ENCODE assay signal across 14 cellular contexts in genomic region chr10:63286340-63286739, GRCh38.
DNase-seq lines count a peak whose midpoint lies in the region; ATAC-seq and TF ChIP-seq lines count a peak whose summit lies in the region.
"Had no signal": no experiment of that assay in that cellular context is flagged by ENCODE, and none has a peak within 500 bp of the region (broad histone marks: within the 10 kb centered on the region; RNA-seq: fewer than 3 reads in every experiment).

No MANE protein-coding gene starts in this region.

- in situ Hi-C loops in Caki2 (cut with HindIII; ENCODE audit: low pct_unique_long_range_greater_than_20kb, low sequenced_read_pairs) = no loop called here

- no peak overlapping the region for H3K4me3 ChIP-seq in adipocyte (ENCODE audit: low read length)
- no peak overlapping the region for H3K4me3 ChIP-seq in uterus
- H3K4me3 ChIP-seq in MG63 = no peak overlapping the region
- H3K4me3 ChIP-seq: tibial artery had no signal

- no peak for TF ChIP-seq POLR2A in uterus (IDR thresholded peaks at IDR 0.05)

- H3K9ac ChIP-seq in adipocyte (ENCODE audit: low read length) = no peak overlapping the region

- H3K4me1 ChIP-seq in adipocyte (ENCODE audit: control insufficient read depth, insufficient read depth, low read length) = no peaks in the 10 kb centered on the region
- H3K4me1 ChIP-seq in uterus = no peaks in the 10 kb centered on the region

- H3K27me3 ChIP-seq in adipocyte (replicated peaks; ENCODE audit: control insufficient read depth, insufficient read depth, low read length) (no peaks in the 10 kb centered on the region), uterus (no peaks in the 10 kb centered on the region), MG63 (no peaks in the 10 kb centered on the region)
- H3K27me3 ChIP-seq: tibial artery had no signal

- peak; percentile 56 for DNase-seq in Caki2 (ENCODE audit: low read depth)
- DNase-seq in adipocyte (ENCODE audit: low read depth) = peak; percentile 11
- DNase-seq in uterus = no peak
- DNase-seq in MG63 = no peak
- DNase-seq in medulla oblongata (ENCODE audit: extremely low spot score) = no peak
- no peak for DNase-seq in amygdala (lab: John Stamatoyannopoulos, UW)
- DNase-seq: activated CD8-positive, alpha-beta memory T cell treated with anti-CD3 and anti-CD28 coated beads, Interleukin-2, amount 50 U/mL, for 4 hours; naive B cell; stimulated activated CD4-positive, alpha-beta T cell treated with anti-CD3 and anti-CD28 coated beads, Interleukin-2, amount 100 ng/mL, for 24 hours; T-cell; tibial artery had no signal

- ATAC-seq in GM21360 (IDR thresholded peaks at IDR 0.05; ENCODE audit: unreplicated experiment) (peak; percentile 45), HG03095 (IDR thresholded peaks at IDR 0.05; ENCODE audit: unreplicated experiment) (peak; percentile 51)
- ATAC-seq: T-cell had no signal

- no peaks in the 10 kb centered on the region for H3K36me3 ChIP-seq in adipocyte (ENCODE audit: control insufficient read depth, insufficient read depth, low read length, severe bottlenecking)
- no peaks in the 10 kb centered on the region for H3K36me3 ChIP-seq in uterus
- H3K36me3 ChIP-seq in MG63 = no peaks in the 10 kb centered on the region
- H3K36me3 ChIP-seq: tibial artery had no signal

- H3K9me3 ChIP-seq in adipocyte (ENCODE audit: control insufficient read depth, low read length) (no peaks in the 10 kb centered on the region), uterus (no peaks in the 10 kb centered on the region), MG63 (no peaks in the 10 kb centered on the region)
- H3K9me3 ChIP-seq: tibial artery had no signal

- no peak overlapping the region for H3K27ac ChIP-seq in uterus
- H3K27ac ChIP-seq: HL-60, tibial artery had no signal

- intact Hi-C loops in uterus (cut with DNase I; ENCODE audit: low total_unique reads) = no loop called here

- no peak for TF ChIP-seq CTCF in uterus (IDR thresholded peaks at IDR 0.05)

Comparison
In these comparisons a context has a peak if more than half of its experiments do, and no peak if none do; other contexts are left out.
1. DNase-seq: peak in Caki2 (single experiment) and adipocyte (single experiment); none in uterus (0 of 2), MG63 (single experiment), medulla oblongata (single experiment) and amygdala (0 of 56).